In the genomic region with DNA sequence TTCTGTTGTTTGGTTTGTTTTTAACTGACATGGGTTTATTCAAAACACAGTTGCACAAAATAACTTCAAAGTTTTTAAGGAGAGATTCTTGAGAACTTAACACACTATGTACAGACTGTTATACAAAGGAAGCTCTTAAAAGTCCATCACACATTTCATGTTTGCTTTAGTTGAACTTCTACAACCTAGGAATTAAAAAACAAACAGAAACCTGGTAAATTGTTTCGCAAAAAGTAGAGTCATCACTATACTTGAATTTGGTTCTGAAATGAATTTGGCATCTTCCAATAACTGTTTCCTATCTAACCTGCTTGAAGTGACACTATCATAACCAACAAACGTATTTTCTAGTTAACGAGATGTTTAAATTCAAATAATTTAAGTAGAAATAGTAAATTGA, we compare ENCODE assay signal across 19 cellular contexts. TPM values are rescaled to one million over a fixed set of nuclear protein-coding genes. Genes with fewer than 3 reads are reported as not detected.
A peak's percentile ranks its signal among the peaks of the same experiment; 100 is the strongest.
DNase-seq lines count a peak whose midpoint lies in the region; ATAC-seq and TF ChIP-seq lines count a peak whose summit lies in the region.
"Had no signal": no experiment of that assay in that cellular context is flagged by ENCODE, and none has a peak within 500 bp of the region (broad histone marks: within the 10 kb centered on the region; RNA-seq: fewer than 3 reads in every experiment).

No MANE protein-coding gene starts in this region.

- no peak overlapping the region for H3K4me2 ChIP-seq in mammary epithelial cell (ENCODE audit: insufficient read depth, low read depth, low read length)
- H3K4me2 ChIP-seq: BLaER1, SK-N-SH had no signal

- intact Hi-C loops in MCF 10A (cut with micrococcal nuclease) (no loop called here), mammary epithelial cell (cut with micrococcal nuclease) (no loop called here)

- peaks cover 6% of the 10 kb centered on the region for H3K4me1 ChIP-seq in mammary epithelial cell (ENCODE audit: insufficient read depth, low read length)
- H3K4me1 ChIP-seq: BLaER1 had no signal

- no peak overlapping the region for H3K4me3 Mint-ChIP-seq in MCF 10A (ENCODE audit: unreplicated experiment)
- no peak overlapping the region for H3K4me3 Mint-ChIP-seq in immature natural killer cell

- H3K4me1 Mint-ChIP-seq in MCF 10A (ENCODE audit: insufficient read depth, unreplicated experiment) (peaks cover 22% of the 10 kb centered on the region), immature natural killer cell (peaks cover 63 to 89% of the 10 kb centered on the region in 2 donors)

- H3K27me3 Mint-ChIP-seq in MCF 10A (ENCODE audit: insufficient read depth, unreplicated experiment) = no peaks in the 10 kb centered on the region
- H3K27me3 Mint-ChIP-seq in immature natural killer cell (ENCODE audit: low read depth in 3 of 3) = no peaks in the 10 kb centered on the region
- H3K27me3 Mint-ChIP-seq: CD8-positive, alpha-beta memory T cell had no signal

- no peaks in the 10 kb centered on the region for H3K9me3 Mint-ChIP-seq in MCF 10A (ENCODE audit: unreplicated experiment)
- H3K9me3 Mint-ChIP-seq in immature natural killer cell = no peaks in the 10 kb centered on the region
- H3K9me3 Mint-ChIP-seq: CD8-positive, alpha-beta memory T cell had no signal

- DNase-seq in MCF 10A (ENCODE audit: unreplicated experiment) (no peak), mammary epithelial cell (no peak), left lobe of liver (ENCODE audit: low spot score) (no peak), KBM-7 (no peak), immature natural killer cell (no peak), SW480 (ENCODE audit: low spot score) (no peak)
- DNase-seq: CD8-positive, alpha-beta memory T cell; MV-4-11; NCI-H1417; NCI-H187; NCI-H345; NCI-H526; PC-3; RPMI8226; SHP77 treated with DMSO at 0.1 percent for 48 hours; SK-N-SH had no signal

- WGBS in mammary epithelial cell (ENCODE audit: low coverage, missing lambda C conversion rate) = 96% methylated on average over 3 of the region's 3 CpGs

- ATAC-seq in HG02884 (IDR thresholded peaks at IDR 0.05; ENCODE audit: unreplicated experiment) (peak; percentile 64), left lobe of liver (peak; percentile 73)
- ATAC-seq: K562, PC-3 had no signal

- no peak overlapping the region for H3K9ac ChIP-seq in mammary epithelial cell (ENCODE audit: insufficient read depth, low read length)
- H3K9ac ChIP-seq: BLaER1, SK-N-SH had no signal

- peaks cover 32% of the 10 kb centered on the region for H3K36me3 Mint-ChIP-seq in MCF 10A (ENCODE audit: insufficient read depth, unreplicated experiment)
- H3K36me3 Mint-ChIP-seq in immature natural killer cell = peaks cover under 1 to 7% (median 6%) of the 10 kb centered on the region in 3 donors

- H3K27ac ChIP-seq in mammary epithelial cell (ENCODE audit: insufficient read depth, low read depth, low read length) = no peak overlapping the region
- H3K27ac ChIP-seq: BLaER1 had no signal

- H3K9me3 ChIP-seq in mammary epithelial cell (replicated peaks; ENCODE audit: insufficient read depth, low read length) = no peaks in the 10 kb centered on the region
- H3K9me3 ChIP-seq: BLaER1, SK-N-SH had no signal

- no peak overlapping the region for H2AFZ ChIP-seq in mammary epithelial cell (ENCODE audit: low read depth, low read length)

- H3K4me3 ChIP-seq in mammary epithelial cell (replicated peaks in 1 of 3; ENCODE audit: insufficient read depth in 1 of 3, low read depth in 2 of 3, low read length in 3 of 3) = no peak overlapping the region
- H3K4me3 ChIP-seq: BLaER1, K562 had no signal

- TF ChIP-seq CTCF in MCF 10A (IDR thresholded peaks at IDR 0.05; ENCODE audit: unreplicated experiment) (no peak), mammary epithelial cell (conservative IDR thresholded peaks at IDR 0.05 in 1 of 2, IDR thresholded peaks at IDR 0.05 in 1 of 2; ENCODE audit: extremely low read depth in 1 of 2, insufficient read depth in 1 of 2, low read depth in 1 of 2, low read length in 2 of 2) (no peak)

- peaks cover 8% of the 10 kb centered on the region for H3K36me3 ChIP-seq in mammary epithelial cell (ENCODE audit: insufficient read depth, low read length)

- H3K27ac Mint-ChIP-seq in MCF 10A (ENCODE audit: low read depth, unreplicated experiment) (peak overlapping the region; percentile 66), immature natural killer cell (peak overlapping the region in 1 of 6 donors; percentile 66)

- CTCF ChIA-PET in MCF 10A (lab: Yijun Ruan, JAX) = interaction anchor here (1.2 kb wide), 1 partner anchor 13 kb away, joined by 6 read pairs; no protein-coding TSS in a partner anchor
- CTCF ChIA-PET in mammary epithelial cell (lab: Charles Lee; ENCODE audit: low non-redundant PET) = no interaction called here

- H3K27me3 ChIP-seq in mammary epithelial cell (ENCODE audit: insufficient read depth, low read length) = no peaks in the 10 kb centered on the region
- H3K27me3 ChIP-seq: BLaER1 had no signal

- in situ Hi-C loops in mammary epithelial cell (cut with MboI; ENCODE audit: low sequenced_read_pairs in 2 of 2) (no loop called here), KBM-7 (cut with MboI; ENCODE audit: low pct_unique_long_range_greater_than_20kb, low sequenced_read_pairs) (no loop called here)

- peaks cover 97% of the 10 kb centered on the region for H3K79me2 ChIP-seq in mammary epithelial cell (ENCODE audit: insufficient read depth, low read length)

- no TSS peak for BruUV-seq in MCF 10A (replicated peaks; lab: Mats Ljungman, UMichigan)
- no TSS peak for BruUV-seq in mammary epithelial cell (replicated peaks; lab: Mats Ljungman, UMichigan)

- POLR2A ChIA-PET in MCF 10A (lab: Yijun Ruan, JAX) = interaction anchor here (1.3 to 2.8 kb wide), 3 partner anchors 8 to 21 kb away, joined by 5 to 15 read pairs (median 6); a partner anchor contains a TSS

- dilution Hi-C loops in mammary epithelial cell (cut with HindIII; ENCODE audit: low sequenced_read_pairs) = no loop called here

- peaks cover 3% of the 10 kb centered on the region for H4K20me1 ChIP-seq in mammary epithelial cell (ENCODE audit: insufficient read depth, low read length)

RNA-seq across cellular contexts. Expression of a gene that starts 21.8 kb away (rescaled TPM):
- total RNA-seq in MCF 10A (2022) = 221 and 265 TPM in 2 replicates
- total RNA-seq in mammary epithelial cell = 100 to 1,000 TPM; 235 to 245 TPM
- 66.0 TPM for polyA plus RNA-seq in mammary epithelial cell
- 390 TPM for polyA minus RNA-seq in mammary epithelial cell
- total RNA-seq in left lobe of liver = 79.9 TPM
- 10 to 100 TPM; 13.5 to 69.4 (median 26.0) TPM for polyA plus RNA-seq in immature natural killer cell

RNA-seq across cellular contexts. Expression of a gene that starts 22.3 kb away (rescaled TPM):
- total RNA-seq in MCF 10A (2022) (2.2 and 3.6 TPM in 2 replicates), mammary epithelial cell (1 to 10 TPM in 1 of 2 donors, under 1 TPM in 1; 0.75 to 5.2 TPM), left lobe of liver (1.1 TPM)
- polyA plus RNA-seq in mammary epithelial cell (0.86 TPM), immature natural killer cell (1 to 10 TPM in 2 of 3 donors, under 1 TPM in 1; 0.41 to 3.7 (median 1.3) TPM)
- not detected for polyA minus RNA-seq in mammary epithelial cell
